ENCODE assay signal across 1 cellular context in the genomic region with DNA sequence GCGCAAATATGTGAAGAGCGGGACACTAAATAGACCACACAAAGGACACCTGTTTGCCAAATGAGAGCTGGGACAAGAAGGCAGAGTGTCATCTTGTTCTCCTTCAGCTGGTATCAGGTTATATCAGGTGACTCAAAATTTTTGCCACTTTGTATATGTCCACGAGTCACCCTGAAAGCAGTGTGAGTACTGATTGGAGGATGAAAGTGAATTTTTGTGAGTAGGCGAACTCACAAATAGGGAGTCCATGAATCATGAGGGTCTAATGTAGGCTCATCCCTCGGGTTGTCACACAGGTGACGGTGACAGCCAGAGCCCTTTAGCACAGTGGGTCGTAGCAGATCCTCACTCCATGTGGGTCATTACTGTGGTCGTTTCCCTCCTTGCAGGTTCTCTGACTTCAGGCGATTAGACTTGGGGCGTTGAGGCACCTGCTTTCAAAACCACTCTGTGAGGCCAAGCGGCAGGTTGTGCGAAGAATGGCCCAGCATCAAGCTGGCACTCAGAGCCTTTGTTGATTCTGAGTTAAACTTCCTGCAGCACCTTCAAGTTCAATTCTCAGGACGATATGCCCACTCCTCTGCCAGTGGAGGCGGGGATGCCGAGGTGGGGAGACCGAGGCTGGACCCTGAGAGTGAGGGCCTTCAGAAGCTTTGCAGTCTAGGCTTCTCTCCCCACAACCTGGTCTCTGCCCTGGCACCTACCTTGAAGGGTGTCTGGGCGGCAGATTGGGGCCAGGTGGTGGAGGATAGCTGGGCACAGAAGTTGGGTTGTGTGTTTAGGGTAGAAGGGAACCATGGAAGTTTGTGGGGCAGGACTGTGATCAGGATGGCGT.
TF ChIP-seq lines count a peak whose summit lies in the region.

No MANE protein-coding gene starts in this region.

TF ChIP-seq in IMR-90, 13 proteins besides CTCF, POLR2A, EP300 and RAD21 (continued from another document):
- no peak for TF ChIP-seq MXI1 (IDR thresholded peaks at IDR 0.05; ENCODE audit: borderline replicate concordance, low read depth, low read length)
- TF ChIP-seq RFX5 (IDR thresholded peaks at IDR 0.05; ENCODE audit: low read depth, low read length): no peak
- TF ChIP-seq RCOR1 (IDR thresholded peaks at IDR 0.05; ENCODE audit: insufficient replicate concordance, low read length): no peak
- TF ChIP-seq CEBPB (IDR thresholded peaks at IDR 0.05; ENCODE audit: low read depth, low read length): no peak
- TF ChIP-seq ELK1 (IDR thresholded peaks at IDR 0.05; ENCODE audit: borderline replicate concordance, low read depth, low read length): no peak
- no peak for TF ChIP-seq SMC3 (IDR thresholded peaks at IDR 0.05; ENCODE audit: low read depth, low read length)
- TF ChIP-seq BHLHE40 (IDR thresholded peaks at IDR 0.05; ENCODE audit: low read depth, low read length): no peak
TF ChIP-seq in IMR-90: peak in this region for 0.
